17 cellular contexts compared by ENCODE assay signal in genomic region chr17:46971647-46972300, GRCh38. TPM values are rescaled to one million over a fixed set of nuclear protein-coding genes. Genes with fewer than 3 reads are reported as not detected.
DNase-seq lines count a peak whose midpoint lies in the region; ATAC-seq and TF ChIP-seq lines count a peak whose summit lies in the region.
"Had no signal": no experiment of that assay in that cellular context is flagged by ENCODE, and none has a peak within 500 bp of the region (broad histone marks: within the 10 kb centered on the region; RNA-seq: fewer than 3 reads in every experiment).

No MANE protein-coding gene starts in this region.

- H3K27ac ChIP-seq in VCaP: peak overlapping the region; percentile 14; the same call in 1 of the 2 replicates
- H3K27ac ChIP-seq in upper lobe of right lung: no peak overlapping the region

- intact Hi-C loops in left colon (cut with DNase I, micrococcal nuclease): no loop called here
- intact Hi-C loops in posterior vena cava (cut with DNase I): no loop called here
- intact Hi-C loops in upper lobe of right lung (cut with DNase I): no loop called here

- ATAC-seq in left colon (peak; percentile 25), HG02884 (IDR thresholded peaks at IDR 0.05; ENCODE audit: unreplicated experiment) (no peak), upper lobe of right lung (no peak)
- ATAC-seq: GM23338, HepG2 had no signal

- H3K4me1 ChIP-seq in upper lobe of right lung: no peaks in the 10 kb centered on the region
- H3K4me1 ChIP-seq: BE2C, Caco-2 had no signal

- TF ChIP-seq CTCF in VCaP (conservative IDR thresholded peaks at IDR 0.05) (no peak), upper lobe of right lung (IDR thresholded peaks at IDR 0.05) (no peak)

- H3K27me3 ChIP-seq in upper lobe of right lung: peaks cover 6% of the 10 kb centered on the region

- no peaks in the 10 kb centered on the region for H3K9me3 ChIP-seq in upper lobe of right lung
- H3K9me3 ChIP-seq: BE2C, Caco-2 had no signal

- DNase-seq in left colon (no peak), posterior vena cava (ENCODE audit: low spot score) (peak; percentile 44), upper lobe of right lung (no peak), pons (ENCODE audit: low spot score) (no peak)
- DNase-seq: BE2C; Caco-2; CD4-positive, alpha-beta T cell; DMS153; DMS79; GDM1; HCEC 1CT; HFFc6 had no signal

- H3K36me3 ChIP-seq in upper lobe of right lung: no peaks in the 10 kb centered on the region
- H3K36me3 ChIP-seq: BE2C had no signal

- H3K4me3 ChIP-seq in upper lobe of right lung: no peak overlapping the region
- H3K4me3 ChIP-seq: GM23338 had no signal

RNA-seq across cellular contexts. Expression of gene RPRML, which starts 7.3 kb away (rescaled TPM):
- not detected for total RNA-seq in left colon
- not detected for total RNA-seq in posterior vena cava
- total RNA-seq in upper lobe of right lung: 0.38 TPM
- total RNA-seq: A172; Caco-2; CD4-positive, alpha-beta T cell; HepG2; HFFc6 had no signal

RNA-seq across cellular contexts. Expression of gene GOSR2, which starts 48.8 kb away (rescaled TPM):
- total RNA-seq in left colon: 10 to 100 TPM; 49.5 to 49.8 TPM
- 10 to 100 TPM; 52.0 to 56.1 TPM for total RNA-seq in posterior vena cava
- total RNA-seq in upper lobe of right lung: 66.5 TPM
